In the genomic region with DNA sequence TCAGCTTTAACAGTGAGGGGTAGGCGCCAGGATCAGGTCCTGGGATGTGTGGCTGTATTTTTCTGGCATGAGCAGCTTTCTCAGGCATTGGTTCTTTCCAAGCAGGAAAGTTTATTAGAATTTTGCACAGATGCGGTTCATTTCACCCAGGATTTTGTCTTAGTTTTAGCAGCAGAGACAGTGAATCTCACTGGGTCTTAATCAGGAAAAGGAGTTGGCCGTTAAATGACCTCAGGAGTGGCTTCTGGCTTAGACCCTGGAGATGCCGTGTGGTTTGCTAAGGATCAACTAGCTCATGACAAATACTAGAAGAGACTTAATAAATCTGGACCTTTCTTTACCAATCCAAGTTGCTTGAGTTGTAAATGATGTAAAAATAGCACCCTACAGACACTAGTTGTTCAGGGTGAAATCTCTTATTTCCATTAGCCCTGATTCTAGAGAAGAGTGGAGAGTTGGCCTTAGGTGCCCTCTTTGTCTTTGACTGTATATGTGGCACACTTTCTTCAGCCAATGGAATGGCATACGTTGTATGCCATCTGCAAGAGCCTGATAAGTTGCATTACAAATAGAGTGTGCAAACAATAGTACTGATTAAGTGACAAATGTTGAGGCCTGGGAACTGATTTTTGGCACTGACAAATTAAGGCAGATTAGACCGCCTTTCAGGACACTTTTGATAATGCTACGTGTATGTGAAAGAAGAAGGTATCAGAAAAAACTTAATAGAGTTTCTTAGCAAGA, we compare ENCODE assay signal across 16 cellular contexts. TPM values are rescaled to one million over a fixed set of nuclear protein-coding genes. Genes with fewer than 3 reads are reported as not detected.
DNase-seq lines count a peak whose midpoint lies in the region; ATAC-seq and TF ChIP-seq lines count a peak whose summit lies in the region.
"Had no signal": no experiment of that assay in that cellular context is flagged by ENCODE, and none has a peak within 500 bp of the region (broad histone marks: within the 10 kb centered on the region; RNA-seq: fewer than 3 reads in every experiment).

No MANE protein-coding gene starts in this region.

- H3K4me1 ChIP-seq in left ventricle myocardium inferior: peaks cover 80% of the 10 kb centered on the region

- H3K27ac ChIP-seq in left ventricle myocardium inferior (replicated peaks): peak overlapping the region; percentile 20

- peak overlapping the region; percentile 73 to 93 (median 92) for H3K27ac Mint-ChIP-seq in nephron

- no peak for ATAC-seq in left cardiac atrium
- ATAC-seq in GM18502 (IDR thresholded peaks at IDR 0.05; ENCODE audit: poor library complexity, unreplicated experiment): no peak
- ATAC-seq in GM21723 (IDR thresholded peaks at IDR 0.05; ENCODE audit: unreplicated experiment): no peak
- ATAC-seq: naive thymus-derived CD4-positive, alpha-beta T cell had no signal

- no peaks in the 10 kb centered on the region for H3K27me3 ChIP-seq in left ventricle myocardium inferior (ENCODE audit: low read depth)

- H3K9me3 ChIP-seq in left ventricle myocardium inferior (replicated peaks): no peaks in the 10 kb centered on the region

- no peaks in the 10 kb centered on the region for H3K36me3 ChIP-seq in left ventricle myocardium inferior

- no peaks in the 10 kb centered on the region for H3K27me3 Mint-ChIP-seq in nephron (ENCODE audit: low read depth)
- H3K27me3 Mint-ChIP-seq: naive thymus-derived CD4-positive, alpha-beta T cell had no signal

- H3K36me3 Mint-ChIP-seq in nephron (ENCODE audit: low read depth): peaks cover 10% of the 10 kb centered on the region

- DNase-seq in left ventricle myocardium inferior: no peak
- no peak for DNase-seq in left cardiac atrium
- DNase-seq in amniotic epithelial cell (ENCODE audit: low read depth): peak; percentile 33
- no peak for DNase-seq in stimulated activated CD4-positive, alpha-beta T cell treated with anti-CD3 and anti-CD28 coated beads, Interleukin-2, amount 100 ng/mL, for 48 hours
- DNase-seq in stimulated activated CD8-positive, alpha-beta memory T cell treated with anti-CD3 and anti-CD28 coated beads, Interleukin-4, amount 100 ng/mL, for 48 hours: no peak
- DNase-seq: DND-41; GOT3; KBM-7; kidney; naive thymus-derived CD4-positive, alpha-beta T cell; NCI-H187; NCI-H748 treated with DMSO at 0.1 percent for 48 hours; SIG-M5 had no signal

- peak overlapping the region in 1 of 3 experiments; percentile 39 for H3K4me3 Mint-ChIP-seq in nephron
- H3K4me3 Mint-ChIP-seq: naive thymus-derived CD4-positive, alpha-beta T cell had no signal

- intact Hi-C loops in left ventricle myocardium inferior (cut with micrococcal nuclease) (no loop called here), left cardiac atrium (cut with DNase I) (no loop called here)

- no peaks in the 10 kb centered on the region for H3K9me3 Mint-ChIP-seq in nephron
- H3K9me3 Mint-ChIP-seq: naive thymus-derived CD4-positive, alpha-beta T cell had no signal

- TF ChIP-seq CTCF in left ventricle myocardium inferior (IDR thresholded peaks at IDR 0.05; ENCODE audit: borderline replicate concordance) (no peak), nephron (IDR thresholded peaks at IDR 0.05; ENCODE audit: unreplicated experiment in 3 of 3) (no peak)

- H3K4me1 Mint-ChIP-seq in nephron: peaks cover 58% of the 10 kb centered on the region

- no peak overlapping the region for H3K4me3 ChIP-seq in left ventricle myocardium inferior

RNA-seq across cellular contexts. Expression of a gene that starts 34.0 kb away (rescaled TPM):
- total RNA-seq in left ventricle myocardium inferior (13.1 TPM), left cardiac atrium (10 to 100 TPM; 10.8 to 13.7 TPM)
